ENCODE assay signal across 8 cellular contexts in genomic region chr2:64523667-64524603, GRCh38. TPM values are rescaled to one million over a fixed set of nuclear protein-coding genes. Genes with fewer than 3 reads are reported as not detected.
A peak's percentile ranks its signal among the peaks of the same experiment; 100 is the strongest.
DNase-seq lines count a peak whose midpoint lies in the region; ATAC-seq and TF ChIP-seq lines count a peak whose summit lies in the region.

Gene AFTPH (plus strand): TSS chr2:64524328. CDS start chr2:64551475, 27,147 bp downstream.

- peak; percentile 87 for TF ChIP-seq POLR2A in GM19099 (IDR thresholded peaks at IDR 0.05; ENCODE audit: extremely low read depth, insufficient read length, low read depth)

- no peaks in the 10 kb centered on the region for H3K27me3 Mint-ChIP-seq in chondrocyte (ENCODE audit: low read depth)

- peak; percentile 99 for DNase-seq in AG20443 (ENCODE audit: low spot score)
- DNase-seq in NCI-H510A treated with DMSO at 0.1 percent for 48 hours (lab: John Stamatoyannopoulos, UW) = peak; percentile 96
- peak; percentile 98 for DNase-seq in activated CD4-positive, alpha-beta T cell treated with anti-CD3 and anti-CD28 coated beads for 24 hours (ENCODE audit: low read depth in 2 of 2)
- peak; percentile 99 for DNase-seq in chondrocyte (ENCODE audit: low spot score)
- peak; percentile 95 for DNase-seq in kidney epithelial cell (ENCODE audit: low read depth)
- DNase-seq in stimulated activated CD4-positive, alpha-beta T cell treated with anti-CD3 and anti-CD28 coated beads, Interleukin-15, amount 100 ng/mL, for 48 hours (ENCODE audit: low read depth in 2 of 2) = peak; percentile 99

- H3K36me3 ChIP-seq in kidney epithelial cell (ENCODE audit: control insufficient read depth, insufficient read depth, low read length) = no peaks in the 10 kb centered on the region

- H3K4me3 ChIP-seq in kidney epithelial cell (ENCODE audit: low read depth, low read length) = peak within 1 kb of the TSS; percentile 97

- no peak for TF ChIP-seq CTCF in chondrocyte (IDR thresholded peaks at IDR 0.05)
- no peak for TF ChIP-seq CTCF in kidney epithelial cell (IDR thresholded peaks at IDR 0.05; ENCODE audit: insufficient read depth, low read length, poor library complexity, severe bottlenecking)

- no peaks in the 10 kb centered on the region for H3K9me3 Mint-ChIP-seq in chondrocyte (ENCODE audit: low read depth)

- H3K4me1 Mint-ChIP-seq in chondrocyte (ENCODE audit: low read depth) = peaks cover 25% of the 10 kb centered on the region

- H3K27me3 ChIP-seq in kidney epithelial cell (ENCODE audit: control insufficient read depth, insufficient read depth, low read length) = no peaks in the 10 kb centered on the region

- H3K27ac Mint-ChIP-seq in chondrocyte (ENCODE audit: unreplicated experiment) = peak within 1 kb of the TSS; percentile 98

- H3K36me3 Mint-ChIP-seq in chondrocyte (ENCODE audit: low read depth) = no peaks in the 10 kb centered on the region

- peak; percentile 95 for ATAC-seq in HG03432 (IDR thresholded peaks at IDR 0.05; ENCODE audit: unreplicated experiment)

- peak within 1 kb of the TSS; percentile 95 for H3K4me3 Mint-ChIP-seq in chondrocyte (ENCODE audit: unreplicated experiment)

RNA-seq across cellular contexts. Expression of gene AFTPH, which starts in this region (rescaled TPM):
- total RNA-seq in chondrocyte (14.0 to 17.3 TPM (median 17.0 TPM) in 3 replicates), kidney epithelial cell (20.3 and 20.5 TPM in 2 replicates)

Comparison
In these comparisons a context has a peak if more than half of its experiments do, and no peak if none do; other contexts are left out.
1. Peak in every context shown above with its lines: DNase-seq, ATAC-seq and H3K4me3 ChIP-seq.